ENCODE assay signal across 17 cellular contexts in the genomic region with DNA sequence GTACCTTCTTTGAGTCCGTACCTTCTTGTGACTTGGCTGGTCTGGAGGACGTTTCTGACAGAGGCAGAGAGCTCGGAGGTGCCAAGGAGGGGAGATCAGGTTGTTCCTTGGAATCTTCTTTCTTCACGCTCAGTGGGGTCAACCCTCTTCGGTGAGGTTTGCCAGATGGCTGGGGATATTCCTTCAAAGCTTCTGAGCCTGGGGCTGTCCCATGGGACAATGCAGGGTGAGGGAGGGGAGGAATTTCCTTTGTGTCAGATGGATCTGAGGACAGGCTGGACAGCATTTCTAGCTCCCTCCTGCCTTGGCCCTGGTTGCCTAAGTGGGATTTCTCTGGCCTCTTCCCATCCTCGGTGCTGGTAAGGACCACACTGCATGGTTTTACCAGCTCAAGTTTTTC.
DNase-seq lines count a peak whose midpoint lies in the region; ATAC-seq lines count a peak whose summit lies in the region.
"Had no signal": no experiment of that assay in that cellular context is flagged by ENCODE, and none has a peak within 500 bp of the region (broad histone marks: within the 10 kb centered on the region; RNA-seq: fewer than 3 reads in every experiment).

No MANE protein-coding gene starts in this region.

- H3K79me1 ChIP-seq in trophoblast cell (ENCODE audit: low read length), result no peaks in the 10 kb centered on the region

- no peak overlapping the region for H3K23ac ChIP-seq in trophoblast cell (ENCODE audit: low read length)

- no peak overlapping the region for H2AK5ac ChIP-seq in trophoblast cell (ENCODE audit: low read length)

- peaks cover 20% of the 10 kb centered on the region for H3K4me1 Mint-ChIP-seq in activated T-helper 17 cell treated with anti-CD3 and anti-CD28 coated beads, Interleukin-2, amount 50 U/mL, for 72 hours

- WGBS in trophoblast cell (ENCODE audit: extremely low coverage, insufficient coverage, insufficient read length), result no CpG with 5 or more reads among the region's 6 CpGs

- peak; percentile 1 for DNase-seq in activated CD4-positive, alpha-beta T cell treated with anti-CD3 and anti-CD28 coated beads for 48 hours
- no peak for DNase-seq in activated CD4-positive, alpha-beta T cell treated with anti-CD3 and anti-CD28 coated beads, Interleukin-2, amount 50 U/mL, for 4 hours
- peak; percentile 58 for DNase-seq in D341Med (ENCODE audit: low spot score)
- DNase-seq in trophoblast cell, result peak; percentile 13 to 54
- DNase-seq in COLO668 (lab: John Stamatoyannopoulos, UW; ENCODE audit: unreplicated experiment), result no peak
- no peak for DNase-seq in COR-L47 (lab: John Stamatoyannopoulos, UW)
- DNase-seq: CD8-positive, alpha-beta memory T cell; DMS 273 treated with DMSO at 0.1 percent for 48 hours; NCI-H1105; NCI-H1694; NCI-H226 had no signal

- H2BK120ac ChIP-seq in trophoblast cell (ENCODE audit: insufficient read depth, low read length, poor library complexity), result no peak overlapping the region

- ATAC-seq in activated T-helper 17 cell treated with anti-CD3 and anti-CD28 coated beads, Interleukin-2, amount 50 U/mL, for 72 hours (replicated peaks), result no peak
- no peak for ATAC-seq in GM19397 (IDR thresholded peaks at IDR 0.05; ENCODE audit: unreplicated experiment)

- no peak overlapping the region for H3K4me2 ChIP-seq in trophoblast cell (ENCODE audit: low read length)

- no peak overlapping the region for H2BK12ac ChIP-seq in trophoblast cell (ENCODE audit: low read length)

- no peak overlapping the region for H3K4me3 Mint-ChIP-seq in activated T-helper 17 cell treated with anti-CD3 and anti-CD28 coated beads, Interleukin-2, amount 50 U/mL, for 72 hours
- H3K4me3 Mint-ChIP-seq: CD8-positive, alpha-beta memory T cell; IgD-negative memory B cell had no signal

- H3K27me3 ChIP-seq in trophoblast cell (ENCODE audit: insufficient read depth, low read length), result no peaks in the 10 kb centered on the region

- H2BK5ac ChIP-seq in trophoblast cell (ENCODE audit: low read depth, low read length, poor library complexity), result no peak overlapping the region

- H2AFZ ChIP-seq in trophoblast cell (ENCODE audit: insufficient read depth, low read length, poor library complexity), result no peak overlapping the region

- H3K27ac Mint-ChIP-seq in activated T-helper 17 cell treated with anti-CD3 and anti-CD28 coated beads, Interleukin-2, amount 50 U/mL, for 72 hours, result peak overlapping the region; percentile 78

- H3K4me1 ChIP-seq in trophoblast cell (ENCODE audit: control insufficient read depth in 1 of 2, insufficient read depth in 2 of 2, low read length in 2 of 2), result no peaks in the 10 kb centered on the region
- H3K4me1 ChIP-seq: HAP-1 had no signal

- H3K36me3 ChIP-seq in trophoblast cell (ENCODE audit: control insufficient read depth in 1 of 2, insufficient read depth in 2 of 2, low read length in 2 of 2), result no peaks in the 10 kb centered on the region
- H3K36me3 ChIP-seq: HAP-1 had no signal

- H3K4ac ChIP-seq in trophoblast cell (ENCODE audit: low read depth, low read length), result no peak overlapping the region

- H4K8ac ChIP-seq in trophoblast cell (ENCODE audit: low read depth, low read length), result no peak overlapping the region

- H3K27ac ChIP-seq in trophoblast cell (ENCODE audit: low read depth, low read length), result no peak overlapping the region
- H3K27ac ChIP-seq: HL-60, RWPE1 had no signal

- no peak overlapping the region for H3K9ac ChIP-seq in trophoblast cell (ENCODE audit: low read length)

- H3K9me3 Mint-ChIP-seq in activated T-helper 17 cell treated with anti-CD3 and anti-CD28 coated beads, Interleukin-2, amount 50 U/mL, for 72 hours, result no peaks in the 10 kb centered on the region
- H3K9me3 Mint-ChIP-seq: IgD-negative memory B cell had no signal

- H3K36me3 Mint-ChIP-seq in activated T-helper 17 cell treated with anti-CD3 and anti-CD28 coated beads, Interleukin-2, amount 50 U/mL, for 72 hours (ENCODE audit: low read depth), result peaks cover 94% of the 10 kb centered on the region

- H4K12ac ChIP-seq in trophoblast cell (ENCODE audit: low read depth, low read length), result no peak overlapping the region

- H3K9me3 ChIP-seq in trophoblast cell (ENCODE audit: insufficient read depth, low read depth, low read length), result no peaks in the 10 kb centered on the region
- H3K9me3 ChIP-seq: HAP-1 had no signal

- no peak overlapping the region for H3K14ac ChIP-seq in trophoblast cell (ENCODE audit: low read length)

- H3K4me3 ChIP-seq in trophoblast cell (ENCODE audit: low read depth, low read length), result no peak overlapping the region
- H3K4me3 ChIP-seq: HAP-1 had no signal

- H3K27me3 Mint-ChIP-seq in activated T-helper 17 cell treated with anti-CD3 and anti-CD28 coated beads, Interleukin-2, amount 50 U/mL, for 72 hours, result no peaks in the 10 kb centered on the region
- H3K27me3 Mint-ChIP-seq: CD8-positive, alpha-beta memory T cell; IgD-negative memory B cell had no signal

- H4K91ac ChIP-seq in trophoblast cell (ENCODE audit: low read depth, low read length), result no peak overlapping the region

- H3K18ac ChIP-seq in trophoblast cell (ENCODE audit: low read length), result no peak overlapping the region

- H3K79me2 ChIP-seq in trophoblast cell (ENCODE audit: control insufficient read depth, insufficient read depth, low read length, poor library complexity), result no peaks in the 10 kb centered on the region

Comparison
In these comparisons a context has a peak if more than half of its experiments do, and no peak if none do; other contexts are left out.
1. DNase-seq: peak in activated CD4-positive, alpha-beta T cell treated with anti-CD3 and anti-CD28 coated beads for 48 hours (single experiment), D341Med (single experiment) and trophoblast cell (2 of 2); none in activated CD4-positive, alpha-beta T cell treated with anti-CD3 and anti-CD28 coated beads, Interleukin-2, amount 50 U/mL, for 4 hours (0 of 2), COLO668 (single experiment) and COR-L47 (single experiment).